In the genomic region with DNA sequence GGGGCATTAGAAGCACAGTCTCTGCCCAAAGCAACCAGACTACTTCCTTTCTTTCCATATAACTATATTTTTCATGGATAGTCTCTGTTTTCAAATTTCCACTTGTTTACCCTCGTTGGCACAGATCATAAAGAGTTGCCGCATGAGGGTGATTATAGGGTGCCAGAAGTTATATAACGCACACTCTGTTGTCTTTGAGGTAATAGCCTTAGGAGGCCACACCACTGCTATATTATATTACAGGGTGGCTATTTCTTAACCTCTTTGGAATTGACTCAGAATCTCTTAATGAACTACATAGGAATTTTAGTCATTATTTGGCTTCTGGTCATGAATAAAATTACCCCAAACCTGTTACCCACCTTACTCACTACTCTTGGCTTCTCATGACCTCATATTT, we compare ENCODE assay signal across 29 cellular contexts. TPM values are rescaled to one million over a fixed set of nuclear protein-coding genes. Genes with fewer than 3 reads are reported as not detected.
"Had no signal": no experiment of that assay in that cellular context is flagged by ENCODE, and none has a peak within 500 bp of the region (broad histone marks: within the 10 kb centered on the region; RNA-seq: fewer than 3 reads in every experiment).

No MANE protein-coding gene starts in this region.

- H3K27ac Mint-ChIP-seq: dendritic cell treated with granulocyte-macrophage colony-stimulating factor and Interleukin-4, amounts not matched to agents 40 ng/mL and 50 ng/mL, for 4 days; effector memory CD8-positive, alpha-beta T cell; endodermal cell; memory B cell; mesothelial cell of epicardium had no signal

- H3K4me3 Mint-ChIP-seq: dendritic cell treated with granulocyte-macrophage colony-stimulating factor and Interleukin-4, amounts not matched to agents 40 ng/mL and 50 ng/mL, for 4 days; effector memory CD8-positive, alpha-beta T cell; endodermal cell; memory B cell; mesothelial cell of epicardium had no signal

- FAIRE-seq: endometrium, islet of Langerhans, keratinocyte had no signal

- H3K27ac ChIP-seq: colonic mucosa, epithelial cell of prostate, esophagus squamous epithelium, gastrocnemius medialis, heart right ventricle, left lung, lower lobe of right lung had no signal

- H3K27me3 ChIP-seq: colonic mucosa, esophagus squamous epithelium, gastrocnemius medialis, heart right ventricle, left lung had no signal

- H3K27me3 Mint-ChIP-seq: dendritic cell treated with granulocyte-macrophage colony-stimulating factor and Interleukin-4, amounts not matched to agents 40 ng/mL and 50 ng/mL, for 4 days; effector memory CD8-positive, alpha-beta T cell; memory B cell had no signal

- H3K9me3 ChIP-seq: colonic mucosa, esophagus squamous epithelium, gastrocnemius medialis, left lung, lower lobe of right lung, mucosa of descending colon had no signal

- H3K4me1 Mint-ChIP-seq: endodermal cell, mesothelial cell of epicardium had no signal

- H3K4me1 ChIP-seq: colonic mucosa, esophagus squamous epithelium, heart right ventricle, left lung, lower lobe of right lung had no signal

- ATAC-seq: effector memory CD8-positive, alpha-beta T cell; esophagus mucosa; heart right ventricle; left cardiac atrium; left lung; left ventricle myocardium superior; lower lobe of right lung; mucosa of descending colon had no signal

- H3K36me3 ChIP-seq: colonic mucosa, esophagus squamous epithelium, gastrocnemius medialis, heart right ventricle, left lung, lower lobe of right lung had no signal

- DNase-seq: colonic mucosa; cortex of kidney; effector CD8-positive, alpha-beta T cell; effector memory CD8-positive, alpha-beta T cell; endodermal cell; erythroblast; esophagus squamous epithelium; foreskin fibroblast; foreskin melanocyte; gastrocnemius medialis; glutamatergic neuron; head of caudate nucleus; heart right ventricle; hippocampal formation; left cardiac atrium; left lung; left ventricle myocardium superior; lower lobe of right lung; mucosa of descending colon had no signal

- H3K9me3 Mint-ChIP-seq: dendritic cell treated with granulocyte-macrophage colony-stimulating factor and Interleukin-4, amounts not matched to agents 40 ng/mL and 50 ng/mL, for 4 days; effector memory CD8-positive, alpha-beta T cell; endodermal cell; memory B cell had no signal

- H3K4me3 ChIP-seq: colonic mucosa, esophagus squamous epithelium, gastrocnemius medialis, heart right ventricle, left lung, lower lobe of right lung, mucosa of descending colon had no signal

RNA-seq across cellular contexts. Expression of gene KCNQ5, which starts 43.7 kb away (rescaled TPM):
- total RNA-seq: left ventricle myocardium superior, lung microvascular endothelial cell, mesenteric fat pad had no signal
